8 cellular contexts compared by ENCODE assay signal in the genomic region with DNA sequence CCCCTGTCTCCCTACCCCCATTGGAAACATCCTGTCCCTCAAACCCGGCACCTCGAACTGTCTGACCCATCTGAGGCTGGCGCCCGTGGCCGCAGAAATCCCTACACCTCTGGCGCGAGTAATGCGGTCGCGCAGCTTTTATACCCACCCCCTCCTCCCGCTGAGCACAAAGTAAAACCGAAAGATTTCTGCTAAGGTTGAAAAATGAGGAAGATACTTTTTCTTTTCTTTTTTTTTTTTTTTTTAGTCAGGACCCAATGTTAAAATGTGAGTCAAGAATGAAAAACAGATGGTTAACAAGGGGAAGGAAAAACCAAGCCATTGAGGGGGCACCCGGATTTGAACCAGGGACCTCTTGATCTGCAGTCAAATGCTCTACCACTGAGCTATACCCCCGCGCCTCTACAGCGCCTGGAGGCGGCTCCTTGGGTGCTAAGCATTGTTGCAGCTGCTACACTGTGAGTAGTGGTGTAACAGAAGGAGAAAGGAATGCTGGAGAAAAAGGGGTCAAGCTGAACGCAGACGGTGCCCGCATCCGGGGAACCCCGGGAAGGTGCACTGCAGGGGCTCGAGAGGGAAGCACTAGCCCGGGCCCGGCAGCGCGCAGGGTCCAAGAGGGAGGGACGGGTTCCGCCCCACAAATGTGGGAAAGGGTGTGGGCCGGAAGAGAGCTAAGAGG. TPM values are rescaled to one million over a fixed set of nuclear protein-coding genes. Genes with fewer than 3 reads are reported as not detected.
DNase-seq lines count a peak whose midpoint lies in the region; ATAC-seq and TF ChIP-seq lines count a peak whose summit lies in the region.

No MANE protein-coding gene starts in this region.

- H3K4me1 Mint-ChIP-seq in GM23338 (peaks cover 36% of the 10 kb centered on the region), neural progenitor cell (peaks cover 46% of the 10 kb centered on the region)

- H3K4me1 ChIP-seq in GM23338 (ENCODE audit: insufficient read depth) (peaks cover 30% of the 10 kb centered on the region), Loucy (ENCODE audit: insufficient read depth, low read length, poor library complexity, severe bottlenecking) (peaks cover 23% of the 10 kb centered on the region), neural progenitor cell (peaks cover 9% of the 10 kb centered on the region)

- H3K9me3 Mint-ChIP-seq in GM23338 (peaks cover 6% of the 10 kb centered on the region; the same call in 2 of the 3 replicates), neural progenitor cell (peaks cover 10% of the 10 kb centered on the region)

- peak overlapping the region; percentile 97 for H3K9ac ChIP-seq in Loucy (ENCODE audit: low read depth, low read length, poor library complexity, severe bottlenecking)
- peak overlapping the region; percentile 76 for H3K9ac ChIP-seq in neural progenitor cell

- H3K4me3 Mint-ChIP-seq in GM23338 (peak overlapping the region; percentile 93), neural progenitor cell (peak overlapping the region; percentile 97)

- H3K79me2 ChIP-seq in GM23338 (replicated peaks; ENCODE audit: insufficient read depth): peaks cover 35% of the 10 kb centered on the region
- H3K79me2 ChIP-seq in Loucy (ENCODE audit: insufficient read depth, low read length): peaks cover 40% of the 10 kb centered on the region
- peaks cover 39% of the 10 kb centered on the region for H3K79me2 ChIP-seq in neural progenitor cell (ENCODE audit: low read depth)

- H3K27ac Mint-ChIP-seq in GM23338 (peak overlapping the region; percentile 95), neural progenitor cell (peak overlapping the region; percentile 98)

- H3K9me2 ChIP-seq in GM23338 (ENCODE audit: insufficient read depth): no peaks in the 10 kb centered on the region
- H3K9me2 ChIP-seq in Loucy (replicated peaks; ENCODE audit: low read depth, low read length): no peaks in the 10 kb centered on the region

- H3F3A ChIP-seq in GM23338 (replicated peaks; ENCODE audit: low read depth) (0 out of 2 replicates have a peak, but pooled peaks cover 10% of the 10 kb centered on the region), Loucy (ENCODE audit: low read depth) (no peaks in the 10 kb centered on the region; the same call in 1 of the 2 replicates), neural progenitor cell (ENCODE audit: low read depth) (peaks cover 24% of the 10 kb centered on the region)

- H3K27ac ChIP-seq in GM23338 (ENCODE audit: low read depth) (peak overlapping the region; percentile 96), neural progenitor cell (peak overlapping the region; percentile 67)

- H4K20me1 ChIP-seq in GM23338 (replicated peaks; ENCODE audit: insufficient read depth) (peaks cover 15% of the 10 kb centered on the region), Loucy (ENCODE audit: insufficient read depth, low read length, poor library complexity, severe bottlenecking) (peaks cover 30% of the 10 kb centered on the region), neural progenitor cell (ENCODE audit: low read depth) (peaks cover 23% of the 10 kb centered on the region)

- no peaks in the 10 kb centered on the region for H3K27me3 ChIP-seq in GM23338 (ENCODE audit: insufficient read depth)
- no peaks in the 10 kb centered on the region for H3K27me3 ChIP-seq in Loucy (ENCODE audit: insufficient read depth, low read length, poor library complexity, severe bottlenecking)
- H3K27me3 ChIP-seq in neural progenitor cell: peaks cover 12% of the 10 kb centered on the region

- H3K9me3 ChIP-seq in Loucy (ENCODE audit: insufficient read depth, low read depth, low read length): no peaks in the 10 kb centered on the region
- H3K9me3 ChIP-seq in neural progenitor cell (ENCODE audit: low read depth): no peaks in the 10 kb centered on the region

- H2AFZ ChIP-seq in GM23338: peak overlapping the region; percentile 72; the same call in 1 of the 2 replicates
- peak overlapping the region; percentile 85 for H2AFZ ChIP-seq in Loucy (ENCODE audit: low read length)
- H2AFZ ChIP-seq in neural progenitor cell (replicated peaks): peak overlapping the region; percentile 92

- H3K27me3 Mint-ChIP-seq in GM23338 (ENCODE audit: insufficient read depth, low read depth, poor library complexity) (peaks cover 44% of the 10 kb centered on the region), neural progenitor cell (ENCODE audit: insufficient read depth, low read depth) (peaks cover 33% of the 10 kb centered on the region)

- ATAC-seq in GM23338: peak; percentile 56

- peak; percentile 95 for DNase-seq in ELF-1 (ENCODE audit: low read depth, low spot score)
- peak; percentile 73 for DNase-seq in GM23338 (ENCODE audit: low spot score)
- peak; percentile 80 for DNase-seq in SHP77 treated with DMSO at 0.1 percent for 48 hours (lab: John Stamatoyannopoulos, UW)
- DNase-seq in activated gamma-delta T cell treated with Interleukin-2 at 50 U/mL for 16 hours: peak; percentile 83
- DNase-seq in fibroblast of villous mesenchyme (ENCODE audit: low read depth): peak; percentile 90
- DNase-seq in neural progenitor cell (ENCODE audit: low spot score): peak; percentile 91
- DNase-seq in stromal cell of bone marrow (ENCODE audit: low read depth): peak; percentile 71

- H3K36me3 Mint-ChIP-seq in GM23338 (ENCODE audit: low read depth): peaks cover 3% of the 10 kb centered on the region
- peaks cover 5% of the 10 kb centered on the region for H3K36me3 Mint-ChIP-seq in neural progenitor cell

- H3K36me3 ChIP-seq in GM23338 (ENCODE audit: insufficient read depth) (no peaks in the 10 kb centered on the region), Loucy (ENCODE audit: insufficient read depth, low read length) (no peaks in the 10 kb centered on the region), neural progenitor cell (no peaks in the 10 kb centered on the region)

- TF ChIP-seq CTCF in GM23338 (conservative IDR thresholded peaks at IDR 0.05; ENCODE audit: low read depth in 2 of 2) (peak; percentile 23 to 56), Loucy (conservative IDR thresholded peaks at IDR 0.05; ENCODE audit: low read length) (peak; percentile 69), fibroblast of villous mesenchyme (IDR thresholded peaks at IDR 0.05; ENCODE audit: insufficient read depth, low read depth, low read length) (no peak), neural progenitor cell (IDR thresholded peaks at IDR 0.05) (peak; percentile 38)

- H3K4me2 ChIP-seq in GM23338 (peak overlapping the region; percentile 86), Loucy (ENCODE audit: low read depth, low read length, poor library complexity, severe bottlenecking) (peak overlapping the region; percentile 91), neural progenitor cell (peak overlapping the region; percentile 87)

- H3K4me3 ChIP-seq in GM23338 (peak overlapping the region; percentile 100), Loucy (ENCODE audit: low read length, poor library complexity, severe bottlenecking) (peak overlapping the region; percentile 88), fibroblast of villous mesenchyme (ENCODE audit: low read depth, low read length) (peak overlapping the region; percentile 100), neural progenitor cell (peak overlapping the region; percentile 93)

TF ChIP-seq in GM23338, 12 proteins besides CTCF, POLR2A, EP300 and RAD21:
- TF ChIP-seq ZNF331 (CRISPR knock-in tag; IDR thresholded peaks at IDR 0.05; ENCODE audit: low read depth) (no peak), CREB1 (CRISPR knock-in tag; IDR thresholded peaks at IDR 0.05; ENCODE audit: low read depth) (peak; percentile 57)

RNA-seq across cellular contexts. Expression of gene LASP1, which starts 0.8 kb away (rescaled TPM):
- 139 and 173 TPM in 2 replicates for total RNA-seq in GM23338 (2014; rRNA removed; shearing (Covaris generic))
- 48.5 and 48.7 TPM in 2 replicates for polyA plus RNA-seq in GM23338 (2016; fragmentation: Nextera tagmentation; extraction: Ambion mirVana)
- total RNA-seq in fibroblast of villous mesenchyme (355 and 475 TPM in 2 replicates), neural progenitor cell (ENCODE audit: low replicate concordance) (45.2 and 85.1 TPM in 2 replicates)

RNA-seq across cellular contexts. Expression of gene RPL23, which starts 15.6 kb away (rescaled TPM):
- total RNA-seq in GM23338 (2014; rRNA removed; shearing (Covaris generic)): 877 and 957 TPM in 2 replicates
- polyA plus RNA-seq in GM23338 (2016; fragmentation: Nextera tagmentation; extraction: Ambion mirVana): 4,267 and 4,484 TPM in 2 replicates
- total RNA-seq in fibroblast of villous mesenchyme (1,013 and 1,112 TPM in 2 replicates), neural progenitor cell (ENCODE audit: low replicate concordance) (1,779 and 3,404 TPM in 2 replicates)

RNA-seq across cellular contexts. Expression of gene CWC25, which starts 44.0 kb away (rescaled TPM):
- 6.4 and 11.6 TPM in 2 replicates for total RNA-seq in GM23338 (2014; rRNA removed; shearing (Covaris generic))
- polyA plus RNA-seq in GM23338 (2016; fragmentation: Nextera tagmentation; extraction: Ambion mirVana): 28.4 and 29.8 TPM in 2 replicates
- total RNA-seq in fibroblast of villous mesenchyme (9.0 and 9.9 TPM in 2 replicates), neural progenitor cell (ENCODE audit: low replicate concordance) (15.2 and 19.2 TPM in 2 replicates)

Comparison
In these comparisons a context has a peak if more than half of its experiments do, and no peak if none do; other contexts are left out.
1. Peak in every context shown above with its lines: DNase-seq, ATAC-seq, H3K4me3 ChIP-seq and H3K27ac ChIP-seq.